ENCODE assay signal across 14 cellular contexts in the genomic region with DNA sequence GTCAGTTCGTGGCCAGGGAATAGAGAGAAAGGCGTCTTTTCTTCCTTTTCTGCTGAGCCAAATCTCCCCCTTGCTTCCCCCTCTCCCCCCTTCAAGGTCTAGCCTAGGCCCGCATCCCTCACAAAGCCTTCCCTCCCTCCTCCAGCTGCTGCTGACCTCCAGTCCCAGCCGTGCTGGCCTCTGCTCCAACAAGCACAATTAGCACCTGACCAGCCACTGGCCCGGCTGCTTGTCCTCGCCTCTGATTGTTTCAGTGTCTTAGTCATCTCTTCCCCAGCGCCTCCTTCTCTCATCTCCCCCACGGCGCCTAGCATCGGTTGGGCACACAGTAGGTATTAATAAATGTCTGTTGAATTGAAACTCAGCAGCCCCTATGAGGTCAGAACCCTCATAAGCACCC. TPM values are rescaled to one million over a fixed set of nuclear protein-coding genes. Genes with fewer than 3 reads are reported as not detected.
DNase-seq lines count a peak whose midpoint lies in the region; ATAC-seq and TF ChIP-seq lines count a peak whose summit lies in the region.
"Had no signal": no experiment of that assay in that cellular context is flagged by ENCODE, and none has a peak within 500 bp of the region (broad histone marks: within the 10 kb centered on the region; RNA-seq: fewer than 3 reads in every experiment).

No MANE protein-coding gene starts in this region.

- H2BK12ac ChIP-seq in neuronal stem cell (ENCODE audit: low read length), result no peak overlapping the region

- H2BK15ac ChIP-seq in neuronal stem cell (ENCODE audit: low read length), result no peak overlapping the region

- H3K27me3 Mint-ChIP-seq in HFFc6 (ENCODE audit: insufficient read depth), result no peaks in the 10 kb centered on the region
- no peaks in the 10 kb centered on the region for H3K27me3 Mint-ChIP-seq in central memory CD8-positive, alpha-beta T cell
- H3K27me3 Mint-ChIP-seq in activated T-cell treated with anti-CD3 and anti-CD28 coated beads, Interleukin-2, amount 50 U/mL, for 4 hours (ENCODE audit: low read depth), result no peaks in the 10 kb centered on the region

- H3K18ac ChIP-seq in neuronal stem cell (ENCODE audit: low read length), result no peak overlapping the region

- H3K4me3 Mint-ChIP-seq in HFFc6, result no peak overlapping the region; the same call in 1 of the 2 replicates
- peak overlapping the region; percentile 89 for H3K4me3 Mint-ChIP-seq in central memory CD8-positive, alpha-beta T cell
- no peak overlapping the region for H3K4me3 Mint-ChIP-seq in activated T-cell treated with anti-CD3 and anti-CD28 coated beads, Interleukin-2, amount 50 U/mL, for 4 hours
- H3K4me3 Mint-ChIP-seq: H9 had no signal

- H3K27me3 ChIP-seq in ACC112 (ENCODE audit: insufficient read depth, low read length) (no peaks in the 10 kb centered on the region), neuronal stem cell (ENCODE audit: control insufficient read depth in 3 of 3, insufficient read depth in 3 of 3, low read depth in 1 of 3, low read length in 3 of 3) (peaks cover 6 to 17% (median 7%) of the 10 kb centered on the region in 3 experiments), upper lobe of right lung (no peaks in the 10 kb centered on the region)

- TF ChIP-seq CTCF in HFFc6 (IDR thresholded peaks at IDR 0.05), result no peak
- no peak for TF ChIP-seq CTCF in upper lobe of right lung (IDR thresholded peaks at IDR 0.05)

- H3K4me1 ChIP-seq in ACC112 (ENCODE audit: control insufficient read depth, insufficient read depth, low read length, unreplicated experiment) (peaks cover 20% of the 10 kb centered on the region), neuronal stem cell (ENCODE audit: control insufficient read depth in 2 of 2, insufficient read depth in 1 of 2, low read depth in 1 of 2, low read length in 2 of 2) (peaks cover 0 to 13% of the 10 kb centered on the region in 2 donors), upper lobe of right lung (peaks cover 18% of the 10 kb centered on the region)

- no peak overlapping the region for H3K9ac ChIP-seq in neuronal stem cell (ENCODE audit: low read depth, low read length, poor library complexity)

- no peak overlapping the region for H3K4ac ChIP-seq in neuronal stem cell (ENCODE audit: low read length)

- H2AK5ac ChIP-seq in neuronal stem cell (ENCODE audit: low read depth, low read length), result no peak overlapping the region

- H3K4me3 ChIP-seq in ACC112 (ENCODE audit: low read depth, low read length) (0 out of 2 replicates have a peak overlapping the region, but pooled peaks have one; percentile 5), neuronal stem cell (ENCODE audit: low read length in 2 of 2) (peak overlapping the region in 1 of 2 donors; percentile 30), upper lobe of right lung (no peak overlapping the region)

- DNase-seq in HFFc6 (no peak), neuronal stem cell (ENCODE audit: low spot score) (no peak), nucleus accumbens (lab: John Stamatoyannopoulos, UW) (no peak), upper lobe of right lung (no peak)
- DNase-seq in central memory CD8-positive, alpha-beta T cell (ENCODE audit: low spot score in 2 of 2), result no peak
- no peak for DNase-seq in activated T-cell treated with anti-CD3 and anti-CD28 coated beads, Interleukin-2, amount 50 U/mL, for 4 hours
- DNase-seq: activated CD8-positive, alpha-beta memory T cell treated with anti-CD3 and anti-CD28 coated beads, Interleukin-2, amount 50 U/mL, for 4 hours; H9; NCI-H1048; NCI-H510A treated with DMSO at 0.1 percent for 48 hours; occipital lobe had no signal

- H3K27ac ChIP-seq in ACC112 (ENCODE audit: low read depth, low read length), result no peak overlapping the region
- no peak overlapping the region for H3K27ac ChIP-seq in neuronal stem cell (replicated peaks; ENCODE audit: low read length)
- no peak overlapping the region for H3K27ac ChIP-seq in upper lobe of right lung

- peaks cover under 1% of the 10 kb centered on the region; the same call in 1 of the 2 replicates for H3K36me3 Mint-ChIP-seq in HFFc6 (ENCODE audit: low read depth)
- peaks cover 12% of the 10 kb centered on the region for H3K36me3 Mint-ChIP-seq in central memory CD8-positive, alpha-beta T cell (ENCODE audit: insufficient read depth)
- peaks cover 2% of the 10 kb centered on the region for H3K36me3 Mint-ChIP-seq in activated T-cell treated with anti-CD3 and anti-CD28 coated beads, Interleukin-2, amount 50 U/mL, for 4 hours (ENCODE audit: insufficient read depth)

- no peaks in the 10 kb centered on the region for H3K9me3 Mint-ChIP-seq in HFFc6
- H3K9me3 Mint-ChIP-seq in central memory CD8-positive, alpha-beta T cell, result no peaks in the 10 kb centered on the region
- no peaks in the 10 kb centered on the region for H3K9me3 Mint-ChIP-seq in activated T-cell treated with anti-CD3 and anti-CD28 coated beads, Interleukin-2, amount 50 U/mL, for 4 hours

- no peak overlapping the region for H4K8ac ChIP-seq in neuronal stem cell (ENCODE audit: low read depth, low read length)

- H3K14ac ChIP-seq in neuronal stem cell (ENCODE audit: low read length), result no peak overlapping the region

- ATAC-seq in central memory CD8-positive, alpha-beta T cell (replicated peaks; ENCODE audit: extremely low read depth, poor library complexity, severe bottlenecking), result no peak
- ATAC-seq in GM18870 (IDR thresholded peaks at IDR 0.05; ENCODE audit: unreplicated experiment) (no peak), upper lobe of right lung (no peak)
- ATAC-seq in activated T-cell treated with anti-CD3 and anti-CD28 coated beads, Interleukin-2, amount 50 U/mL, for 4 hours, result no peak
- ATAC-seq: left colon had no signal

- H3K36me3 ChIP-seq in ACC112 (ENCODE audit: insufficient read depth, low read length) (no peaks in the 10 kb centered on the region), neuronal stem cell (replicated peaks in 1 of 2; ENCODE audit: control insufficient read depth in 2 of 2, insufficient read depth in 2 of 2, low read length in 2 of 2) (no peaks in the 10 kb centered on the region), upper lobe of right lung (no peaks in the 10 kb centered on the region)

- intact Hi-C loops in upper lobe of right lung (cut with DNase I), result no loop called here

- no peak overlapping the region for H4K91ac ChIP-seq in neuronal stem cell (ENCODE audit: low read depth, low read length, poor library complexity)

- no peaks in the 10 kb centered on the region for H3K9me3 ChIP-seq in neuronal stem cell (replicated peaks in 1 of 2; ENCODE audit: control insufficient read depth in 2 of 2, insufficient read depth in 1 of 2, low read depth in 1 of 2, low read length in 2 of 2)
- no peaks in the 10 kb centered on the region for H3K9me3 ChIP-seq in upper lobe of right lung

- no peak overlapping the region for H3K23ac ChIP-seq in neuronal stem cell (ENCODE audit: low read depth, low read length, poor library complexity)

- H2AFZ ChIP-seq in ACC112 (ENCODE audit: low read length, unreplicated experiment), result no peak overlapping the region
- peak overlapping the region; percentile 81 for H2AFZ ChIP-seq in neuronal stem cell (ENCODE audit: low read length)

- H3K79me1 ChIP-seq in neuronal stem cell (ENCODE audit: low read depth, low read length), result no peaks in the 10 kb centered on the region

- H3K4me1 Mint-ChIP-seq in HFFc6 (ENCODE audit: low read depth), result peaks cover 42% of the 10 kb centered on the region
- H3K4me1 Mint-ChIP-seq in central memory CD8-positive, alpha-beta T cell, result peaks cover 44% of the 10 kb centered on the region
- peaks cover 49% of the 10 kb centered on the region for H3K4me1 Mint-ChIP-seq in activated T-cell treated with anti-CD3 and anti-CD28 coated beads, Interleukin-2, amount 50 U/mL, for 4 hours (ENCODE audit: low read depth)

- peak overlapping the region; percentile 42 for H3K27ac Mint-ChIP-seq in HFFc6
- peak overlapping the region; percentile 68 for H3K27ac Mint-ChIP-seq in central memory CD8-positive, alpha-beta T cell (ENCODE audit: low read depth)
- H3K27ac Mint-ChIP-seq: H9 had no signal

- peaks cover 70% of the 10 kb centered on the region for H3K79me2 ChIP-seq in ACC112 (ENCODE audit: control insufficient read depth, insufficient read depth, low read length, unreplicated experiment)

- no peak overlapping the region for H2BK120ac ChIP-seq in neuronal stem cell (ENCODE audit: low read depth, low read length)

- no CpG with 5 or more reads among the region's 10 CpGs for whole genome bisulfite sequencing in neuronal stem cell (ENCODE audit: extremely low coverage in 2 of 2, insufficient read length in 2 of 2, insufficient replicate concordance in 1 of 2), 2 donors

- no peak overlapping the region for H2BK5ac ChIP-seq in neuronal stem cell (ENCODE audit: low read length)

- H3K4me2 ChIP-seq in neuronal stem cell (ENCODE audit: insufficient read depth, low read length, poor library complexity, severe bottlenecking), result no peak overlapping the region

RNA-seq across cellular contexts. Expression of gene ELF4, which starts 4.2 kb away (rescaled TPM):
- total RNA-seq in HFFc6 (2021; fragmentation: NEBNext Ultra II Directional; extraction: Animal tissue kit (Norgen Biotek cat#: 25700)), result 10 to 100 TPM; 21.9 to 35.9 (median 31.4) TPM
- 0.06 TPM for polyA plus RNA-seq in neuronal stem cell (2013, experiment 1 of 2)
- polyA plus RNA-seq in neuronal stem cell (2013, experiment 2 of 2), result 0.08 TPM
- 23.8 TPM for total RNA-seq in upper lobe of right lung
- 10 to 100 TPM; 22.7 to 26.5 (median 23.0) TPM for total RNA-seq in activated T-cell treated with anti-CD3 and anti-CD28 coated beads, Interleukin-2, amount 50 U/mL, for 4 hours

RNA-seq across cellular contexts. Expression of gene AIFM1, which starts 59.6 kb away (rescaled TPM):
- 10 to 100 TPM; 31.9 to 39.5 (median 33.8) TPM for total RNA-seq in HFFc6 (2021; fragmentation: NEBNext Ultra II Directional; extraction: Animal tissue kit (Norgen Biotek cat#: 25700))
- polyA plus RNA-seq in neuronal stem cell (2013, experiment 1 of 2), result 29.1 TPM
- polyA plus RNA-seq in neuronal stem cell (2013, experiment 2 of 2), result 28.9 TPM
- 23.2 TPM for total RNA-seq in upper lobe of right lung
- 10 to 100 TPM; 45.2 to 54.5 (median 51.9) TPM for total RNA-seq in activated T-cell treated with anti-CD3 and anti-CD28 coated beads, Interleukin-2, amount 50 U/mL, for 4 hours
